In the genomic region with DNA sequence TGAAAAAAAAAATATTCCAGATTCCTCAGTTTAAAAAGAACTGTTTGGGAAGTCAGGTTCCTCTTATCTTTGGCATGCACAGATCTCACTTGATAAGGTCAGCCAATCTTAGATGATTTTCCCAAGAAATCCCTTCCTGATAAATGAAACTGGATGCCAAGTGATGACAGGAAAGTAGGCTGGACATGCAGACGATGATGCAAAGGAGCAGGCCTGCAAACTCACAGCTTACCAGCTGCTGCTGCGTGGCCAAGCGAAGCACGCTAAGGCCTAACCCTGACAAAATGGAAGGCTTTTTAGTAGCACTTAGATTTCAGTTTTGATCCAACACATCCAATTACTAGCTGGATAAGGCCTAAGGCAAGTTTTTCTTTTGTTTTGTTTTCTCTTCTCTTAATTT, we compare ENCODE assay signal across 19 cellular contexts.
"Had no signal": no experiment of that assay in that cellular context is flagged by ENCODE, and none has a peak within 500 bp of the region (broad histone marks: within the 10 kb centered on the region; RNA-seq: fewer than 3 reads in every experiment).

No MANE protein-coding gene starts in this region.

- H3K4me3 ChIP-seq: cardiac muscle cell, gastrocnemius medialis, left lung, mucosa of descending colon, right lobe of liver, spleen, thoracic aorta had no signal

- H3K4me1 ChIP-seq: left lung had no signal

- DNase-seq: activated B cell treated with CpG ODN at 0.5 μM for 24 hours; activated CD4-positive, alpha-beta T cell treated with anti-CD3 and anti-CD28 coated beads for 48 hours; activated CD8-positive, alpha-beta T cell treated with anti-CD3 and anti-CD28 coated beads, Interleukin-2, amount 10 ng/mL, durations not matched to agents 7 days and 5 days; activated effector memory CD4-positive, alpha-beta T cell treated with Interleukin-2 at 50 U/mL for 16 hours; activated naive CD4-positive, alpha-beta T cell treated with anti-CD3 and anti-CD28 coated beads, Interleukin-2, amount 10 ng/mL, durations not matched to agents 7 days and 5 days; activated naive CD8-positive, alpha-beta T cell treated with anti-CD3 and anti-CD28 coated beads, Interleukin-2, amount 50 U/mL, for 24 hours; activated T-cell treated with anti-CD3 and anti-CD28 coated beads, Interleukin-2, amount 50 U/mL, for 4 hours; dermis blood vessel endothelial cell; effector memory CD8-positive, alpha-beta T cell; gastrocnemius medialis; head of caudate nucleus; left lung; mucosa of descending colon; naive B cell; right lobe of liver; spleen; stimulated activated naive B cell treated with anti-CD40 and anti-IgM and Interleukin-4, amounts not matched to agents 10 μg/mL and 1 μg/mL and 100 μg/mL, for 72 hours had no signal

- H3K27ac ChIP-seq: cardiac muscle cell, gastrocnemius medialis, left lung, right lobe of liver had no signal

- H3K9me3 ChIP-seq: gastrocnemius medialis, left lung, mucosa of descending colon, right lobe of liver, spleen, thoracic aorta had no signal

- ATAC-seq: activated CD8-positive, alpha-beta T cell treated with anti-CD3 and anti-CD28 coated beads, Interleukin-2, amount 10 ng/mL, durations not matched to agents 7 days and 5 days; activated naive CD8-positive, alpha-beta T cell treated with anti-CD3 and anti-CD28 coated beads, Interleukin-2, amount 50 U/mL, for 24 hours; activated T-cell treated with anti-CD3 and anti-CD28 coated beads, Interleukin-2, amount 50 U/mL, for 4 hours; effector memory CD8-positive, alpha-beta T cell; gastrocnemius medialis; left lung; mucosa of descending colon; right lobe of liver; stimulated activated naive B cell treated with anti-CD40 and anti-IgM and Interleukin-4, amounts not matched to agents 10 μg/mL and 1 μg/mL and 100 μg/mL, for 72 hours had no signal

- H3K27me3 ChIP-seq: cardiac muscle cell, gastrocnemius medialis, left lung, right lobe of liver, spleen had no signal
